ENCODE assay signal across 7 cellular contexts in genomic region chr4:184288451-184289178, GRCh38.
DNase-seq lines count a peak whose midpoint lies in the region; ATAC-seq and TF ChIP-seq lines count a peak whose summit lies in the region.

No MANE protein-coding gene starts in this region.

- H3K4me1 ChIP-seq in Peyer's patch (peaks cover 0 to 13% (median 6%) of the 10 kb centered on the region in 4 donors), mucosa of descending colon (ENCODE audit: low read depth) (peaks cover 24% of the 10 kb centered on the region)

- intact Hi-C loops in mucosa of descending colon (cut with DNase I, micrococcal nuclease): loop anchor here in 1 of 2 donors (10.0 kb wide), 1 partner anchor 56 kb away; no protein-coding TSS in a partner anchor

- no peaks in the 10 kb centered on the region for H3K27me3 ChIP-seq in Peyer's patch

- TF ChIP-seq CTCF in Peyer's patch (IDR thresholded peaks at IDR 0.05) (no peak), mucosa of descending colon (IDR thresholded peaks at IDR 0.05) (no peak)

- peak overlapping the region in 3 of 4 donors; percentile 17 to 50 (median 48) for H3K27ac ChIP-seq in Peyer's patch

- ATAC-seq in GM18873 (IDR thresholded peaks at IDR 0.05; ENCODE audit: low FRiP score, unreplicated experiment) (peak; percentile 57), HG02623 (IDR thresholded peaks at IDR 0.05; ENCODE audit: unreplicated experiment) (peak; percentile 60), mucosa of descending colon (peak; percentile 32)

- peak in 1 of 3 donors; percentile 59 for DNase-seq in Peyer's patch
- peak in 2 of 3 donors; percentile 40 to 57 for DNase-seq in mucosa of descending colon
- no peak for DNase-seq in anterior cingulate cortex (lab: John Stamatoyannopoulos, UW)
- DNase-seq in NCI-H2227 treated with DMSO at 0.1 percent for 48 hours (lab: John Stamatoyannopoulos, UW): no peak
- no peak for DNase-seq in AG08395 (ENCODE audit: low spot score)

- H3K36me3 ChIP-seq in Peyer's patch (no peaks in the 10 kb centered on the region), mucosa of descending colon (ENCODE audit: low read depth) (no peaks in the 10 kb centered on the region)

- H3K4me3 ChIP-seq in Peyer's patch (no peak overlapping the region), mucosa of descending colon (no peak overlapping the region)

- no peaks in the 10 kb centered on the region for H3K9me3 ChIP-seq in Peyer's patch
- H3K9me3 ChIP-seq in mucosa of descending colon: no peaks in the 10 kb centered on the region

- no peak for TF ChIP-seq POLR2A in Peyer's patch (IDR thresholded peaks at IDR 0.05)

Comparison
In these comparisons a context has a peak if more than half of its experiments do, and no peak if none do; other contexts are left out.
1. DNase-seq: peak in mucosa of descending colon (2 of 3); none in anterior cingulate cortex (0 of 58), NCI-H2227 treated with DMSO at 0.1 percent for 48 hours (single experiment) and AG08395 (single experiment).
2. Peak in every context shown above with its lines, with median percentiles within 50 percentile points of each other: ATAC-seq.